ENCODE assay signal across 11 cellular contexts in the genomic region with DNA sequence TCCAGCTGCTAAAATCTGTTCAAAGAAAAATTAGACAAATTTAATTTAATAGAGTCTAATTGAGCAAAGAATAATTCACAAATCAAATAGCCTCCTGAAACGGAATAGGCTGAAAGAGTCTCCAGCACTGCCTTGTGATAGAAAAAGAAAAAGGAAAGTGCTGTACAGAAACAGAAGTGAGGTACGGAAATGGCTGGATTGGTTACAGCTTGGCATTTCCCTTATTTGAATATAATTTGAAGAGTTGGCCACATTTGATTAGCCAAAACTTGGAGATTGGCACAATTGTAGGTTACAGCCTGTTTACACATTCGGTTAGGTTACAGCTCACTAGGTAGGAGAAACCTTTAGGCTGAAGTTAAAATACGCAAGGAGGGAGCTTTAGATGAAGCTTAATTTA. TPM values are rescaled to one million over a fixed set of nuclear protein-coding genes. Genes with fewer than 3 reads are reported as not detected.
DNase-seq lines count a peak whose midpoint lies in the region; ATAC-seq and TF ChIP-seq lines count a peak whose summit lies in the region.
"Had no signal": no experiment of that assay in that cellular context is flagged by ENCODE, and none has a peak within 500 bp of the region (broad histone marks: within the 10 kb centered on the region; RNA-seq: fewer than 3 reads in every experiment).

No MANE protein-coding gene starts in this region.

- H3K36me3 Mint-ChIP-seq in naive B cell (peaks cover 13 to 26% of the 10 kb centered on the region in 2 donors), immature natural killer cell (peaks cover 12 to 18% (median 15%) of the 10 kb centered on the region in 3 donors)
- H3K36me3 Mint-ChIP-seq in T-helper 2 cell treated with Interferon-gamma antibody and Interleukin-4, amounts not matched to agents 5 μg/mL and 100 μg/mL, for 36 hours (ENCODE audit: low read depth) = no peaks in the 10 kb centered on the region

- in situ Hi-C loops in KBM-7 (cut with MboI; ENCODE audit: low pct_unique_long_range_greater_than_20kb, low sequenced_read_pairs) = no loop called here

- no peaks in the 10 kb centered on the region for H3K4me1 Mint-ChIP-seq in naive B cell
- H3K4me1 Mint-ChIP-seq in immature natural killer cell = no peaks in the 10 kb centered on the region
- no peaks in the 10 kb centered on the region for H3K4me1 Mint-ChIP-seq in T-helper 2 cell treated with Interferon-gamma antibody and Interleukin-4, amounts not matched to agents 5 μg/mL and 100 μg/mL, for 36 hours (ENCODE audit: low read depth)
- H3K4me1 Mint-ChIP-seq: CD14-positive monocyte had no signal

- peak overlapping the region; percentile 75 for H3K4me2 ChIP-seq in OCI-LY3 (ENCODE audit: low read length)
- H3K4me2 ChIP-seq: A549 had no signal

- no peaks in the 10 kb centered on the region for H3K79me2 ChIP-seq in OCI-LY3 (ENCODE audit: low read length)

- H3K27me3 ChIP-seq in OCI-LY3 (ENCODE audit: low read depth, low read length) = no peaks in the 10 kb centered on the region

- peak overlapping the region; percentile 73 for H3K27ac ChIP-seq in OCI-LY3 (ENCODE audit: low read length)
- H3K27ac ChIP-seq: A549 had no signal

- peaks cover 61% of the 10 kb centered on the region for H3K4me1 ChIP-seq in OCI-LY3 (ENCODE audit: low read length)
- H3K4me1 ChIP-seq: A549 had no signal

- TF ChIP-seq CTCF in OCI-LY3 (IDR thresholded peaks at IDR 0.05; ENCODE audit: low read depth, low read length) = no peak

- peaks cover 17% of the 10 kb centered on the region for H3K36me3 ChIP-seq in OCI-LY3 (replicated peaks; ENCODE audit: low read depth, low read length)

- peak; percentile 74 to 77 for ATAC-seq in naive B cell (ENCODE audit: low read depth in 2 of 2)
- ATAC-seq: A549 had no signal

- no peaks in the 10 kb centered on the region for H4K20me1 ChIP-seq in OCI-LY3 (ENCODE audit: insufficient read depth, low read length)

- peak overlapping the region; percentile 47 for H3K4me3 ChIP-seq in OCI-LY3 (ENCODE audit: low read length)
- H3K4me3 ChIP-seq: A549 had no signal

- H3K27me3 Mint-ChIP-seq in naive B cell (peaks cover 0 to 9% (median 0%) of the 10 kb centered on the region in 3 donors), immature natural killer cell (ENCODE audit: low read depth in 3 of 3) (peaks cover 4 to 7% (median 4%) of the 10 kb centered on the region in 3 donors)
- H3K27me3 Mint-ChIP-seq in T-helper 2 cell treated with Interferon-gamma antibody and Interleukin-4, amounts not matched to agents 5 μg/mL and 100 μg/mL, for 36 hours (ENCODE audit: low read depth) = no peaks in the 10 kb centered on the region

- H3K9ac ChIP-seq in OCI-LY3 (ENCODE audit: low read length) = peak overlapping the region; percentile 43

- H3K9me3 ChIP-seq in OCI-LY3 (ENCODE audit: insufficient read depth, low read length) = peaks cover 18% of the 10 kb centered on the region

- H2AFZ ChIP-seq in OCI-LY3 (ENCODE audit: low read depth, low read length) = peak overlapping the region; percentile 58; the same call in 1 of the 2 replicates

- H3K9me3 Mint-ChIP-seq in naive B cell (peaks cover 14 to 30% (median 20%) of the 10 kb centered on the region in 7 donors), immature natural killer cell (peaks cover 7 to 23% (median 13%) of the 10 kb centered on the region in 6 donors)
- peaks cover 16% of the 10 kb centered on the region for H3K9me3 Mint-ChIP-seq in T-helper 2 cell treated with Interferon-gamma antibody and Interleukin-4, amounts not matched to agents 5 μg/mL and 100 μg/mL, for 36 hours

- no peak overlapping the region for H3K4me3 Mint-ChIP-seq in naive B cell
- no peak overlapping the region for H3K4me3 Mint-ChIP-seq in immature natural killer cell
- no peak overlapping the region for H3K4me3 Mint-ChIP-seq in T-helper 2 cell treated with Interferon-gamma antibody and Interleukin-4, amounts not matched to agents 5 μg/mL and 100 μg/mL, for 36 hours
- H3K4me3 Mint-ChIP-seq: CD14-positive monocyte, HFFc6 had no signal

- H3K27ac Mint-ChIP-seq in naive B cell (no peak overlapping the region), immature natural killer cell (no peak overlapping the region)
- no peak overlapping the region for H3K27ac Mint-ChIP-seq in T-helper 2 cell treated with Interferon-gamma antibody and Interleukin-4, amounts not matched to agents 5 μg/mL and 100 μg/mL, for 36 hours
- H3K27ac Mint-ChIP-seq: CD14-positive monocyte, HFFc6 had no signal

- peak; percentile 43 for DNase-seq in KBM-7
- DNase-seq in naive B cell = peak; percentile 25
- no peak for DNase-seq in NCI-H2227 (lab: John Stamatoyannopoulos, UW; ENCODE audit: unreplicated experiment)
- no peak for DNase-seq in immature natural killer cell
- no peak for DNase-seq in stimulated activated naive CD4-positive, alpha-beta T cell (lab: John Stamatoyannopoulos, UW)
- DNase-seq in T-helper 2 cell treated with Interferon-gamma antibody and Interleukin-4, amounts not matched to agents 5 μg/mL and 100 μg/mL, for 36 hours (ENCODE audit: low spot score) = no peak
- DNase-seq: HCEC 1CT, HFFc6 had no signal

RNA-seq across cellular contexts. Expression of a gene that starts 24.8 kb away (rescaled TPM):
- polyA plus RNA-seq in naive B cell (ENCODE audit: low read depth in 6 of 6) (10 to 100 TPM in 3 of 6 donors, 1 to 10 TPM in 3; 8.2 to 17.4 (median 11.0) TPM), immature natural killer cell (10 to 100 TPM in 1 of 3 donors, 1 to 10 TPM in 2; 3.2 to 26.4 (median 7.4) TPM)

RNA-seq across cellular contexts. Expression of a gene that starts 25.1 kb away (rescaled TPM):
- polyA plus RNA-seq in naive B cell (ENCODE audit: low read depth in 6 of 6) (10 to 100 TPM in 1 of 6 donors, 1 to 10 TPM in 4, under 1 TPM in 1; 0.08 to 10.7 (median 6.1) TPM), immature natural killer cell (10 to 100 TPM in 2 of 3 donors, 1 to 10 TPM in 1; 6.5 to 13.3 (median 12.9) TPM)

Comparison
In these comparisons a context has a peak if more than half of its experiments do, and no peak if none do; other contexts are left out.
1. DNase-seq: peak in KBM-7 (single experiment) and naive B cell (single experiment); none in NCI-H2227 (single experiment), immature natural killer cell (0 of 3), stimulated activated naive CD4-positive, alpha-beta T cell (0 of 6) and T-helper 2 cell treated with Interferon-gamma antibody and Interleukin-4, amounts not matched to agents 5 μg/mL and 100 μg/mL, for 36 hours (single experiment).